Comparison of ENCODE assay signal across 7 cellular contexts in genomic region chr9:91714020-91714721, GRCh38.
DNase-seq lines count a peak whose midpoint lies in the region; ATAC-seq and TF ChIP-seq lines count a peak whose summit lies in the region.

No MANE protein-coding gene starts in this region.

- no peaks in the 10 kb centered on the region for H3K36me3 Mint-ChIP-seq in activated CD8-positive, alpha-beta T cell treated with anti-CD3 and anti-CD28 coated beads, Interleukin-2, amount 10 ng/mL, durations not matched to agents 7 days and 5 days (ENCODE audit: low read depth)

- no peaks in the 10 kb centered on the region for H3K36me3 ChIP-seq in smooth muscle cell (ENCODE audit: low read depth)

- no peaks in the 10 kb centered on the region for H3K9me3 ChIP-seq in smooth muscle cell (replicated peaks; ENCODE audit: low read depth)

- no peaks in the 10 kb centered on the region for H3K9me3 Mint-ChIP-seq in activated CD8-positive, alpha-beta T cell treated with anti-CD3 and anti-CD28 coated beads, Interleukin-2, amount 10 ng/mL, durations not matched to agents 7 days and 5 days (ENCODE audit: insufficient read depth)

- peaks cover 9% of the 10 kb centered on the region for H3K4me1 ChIP-seq in smooth muscle cell (ENCODE audit: low read depth)

- peak overlapping the region; percentile 49 for H3K4me3 Mint-ChIP-seq in activated CD8-positive, alpha-beta T cell treated with anti-CD3 and anti-CD28 coated beads, Interleukin-2, amount 10 ng/mL, durations not matched to agents 7 days and 5 days

- no peaks in the 10 kb centered on the region for H3K27me3 ChIP-seq in smooth muscle cell (ENCODE audit: low read depth)

- peak overlapping the region; percentile 53 for H3K4me3 ChIP-seq in smooth muscle cell

- ATAC-seq in HG03432 (IDR thresholded peaks at IDR 0.05; ENCODE audit: unreplicated experiment) (peak; percentile 55), left ventricle myocardium superior (peak; percentile 75), GM18502 (IDR thresholded peaks at IDR 0.05; ENCODE audit: poor library complexity, unreplicated experiment) (no peak)
- ATAC-seq in activated CD8-positive, alpha-beta T cell treated with anti-CD3 and anti-CD28 coated beads, Interleukin-2, amount 10 ng/mL, durations not matched to agents 7 days and 5 days = peak; percentile 40

- H3K27me3 Mint-ChIP-seq in activated CD8-positive, alpha-beta T cell treated with anti-CD3 and anti-CD28 coated beads, Interleukin-2, amount 10 ng/mL, durations not matched to agents 7 days and 5 days (ENCODE audit: low read depth) = peaks cover 31% of the 10 kb centered on the region

- H3F3A ChIP-seq in smooth muscle cell (ENCODE audit: low read depth) = peaks cover 22% of the 10 kb centered on the region

- 16% methylated on average over 24 of the region's 37 CpGs for WGBS in smooth muscle cell (ENCODE audit: low lambda C conversion rate)

- no peak overlapping the region for H3K27ac Mint-ChIP-seq in activated CD8-positive, alpha-beta T cell treated with anti-CD3 and anti-CD28 coated beads, Interleukin-2, amount 10 ng/mL, durations not matched to agents 7 days and 5 days

- CTCF ChIA-PET in activated CD8-positive, alpha-beta T cell treated with anti-CD3 and anti-CD28 coated beads, Interleukin-2, amount 10 ng/mL, durations not matched to agents 7 days and 5 days (lab: Charles Lee) = interaction anchor here (1.8 kb wide), 1 partner anchor 798 kb away, joined by 7 read pairs; no protein-coding TSS in a partner anchor

- in situ Hi-C loops in G401 (cut with HindIII; ENCODE audit: low sequenced_read_pairs) = no loop called here

- H2AFZ ChIP-seq in smooth muscle cell (ENCODE audit: low read depth) = no peak overlapping the region

- peak; percentile 13 for DNase-seq in G401 (ENCODE audit: low spot score)
- DNase-seq in activated CD8-positive, alpha-beta T cell treated with anti-CD3 and anti-CD28 coated beads, Interleukin-2, amount 10 ng/mL, durations not matched to agents 7 days and 5 days = peak; percentile 33
- peak; percentile 70 for DNase-seq in left ventricle myocardium superior
- peak; percentile 14 for DNase-seq in smooth muscle cell (lab: John Stamatoyannopoulos, UW; ENCODE audit: unreplicated experiment)
- no peak for DNase-seq in COR-L47 (lab: John Stamatoyannopoulos, UW)

- H3K4me2 ChIP-seq in smooth muscle cell = peak overlapping the region; percentile 88

- H3K27ac ChIP-seq in smooth muscle cell (ENCODE audit: low read depth) = peak overlapping the region; percentile 93

- POLR2A ChIA-PET in activated CD8-positive, alpha-beta T cell treated with anti-CD3 and anti-CD28 coated beads, Interleukin-2, amount 10 ng/mL, durations not matched to agents 7 days and 5 days (lab: Charles Lee) = interaction anchor here (0.7 kb wide), 1 partner anchor 77 kb away, joined by 3 read pairs; no protein-coding TSS in a partner anchor

- intact Hi-C loops in left ventricle myocardium superior (cut with micrococcal nuclease) = no loop called here

- peaks cover 20% of the 10 kb centered on the region for H3K4me1 Mint-ChIP-seq in activated CD8-positive, alpha-beta T cell treated with anti-CD3 and anti-CD28 coated beads, Interleukin-2, amount 10 ng/mL, durations not matched to agents 7 days and 5 days (ENCODE audit: low read depth)

- TF ChIP-seq CTCF in smooth muscle cell (IDR thresholded peaks at IDR 0.05; ENCODE audit: borderline replicate concordance, insufficient read depth, poor library complexity, severe bottlenecking) = no peak

- peak overlapping the region; percentile 3 for H3K9ac ChIP-seq in smooth muscle cell (ENCODE audit: low read depth)

- H3K79me2 ChIP-seq in smooth muscle cell (ENCODE audit: low read depth) = no peaks in the 10 kb centered on the region

- no peaks in the 10 kb centered on the region for H4K20me1 ChIP-seq in smooth muscle cell (ENCODE audit: low read depth)
